21 cellular contexts compared by ENCODE assay signal in the genomic region with DNA sequence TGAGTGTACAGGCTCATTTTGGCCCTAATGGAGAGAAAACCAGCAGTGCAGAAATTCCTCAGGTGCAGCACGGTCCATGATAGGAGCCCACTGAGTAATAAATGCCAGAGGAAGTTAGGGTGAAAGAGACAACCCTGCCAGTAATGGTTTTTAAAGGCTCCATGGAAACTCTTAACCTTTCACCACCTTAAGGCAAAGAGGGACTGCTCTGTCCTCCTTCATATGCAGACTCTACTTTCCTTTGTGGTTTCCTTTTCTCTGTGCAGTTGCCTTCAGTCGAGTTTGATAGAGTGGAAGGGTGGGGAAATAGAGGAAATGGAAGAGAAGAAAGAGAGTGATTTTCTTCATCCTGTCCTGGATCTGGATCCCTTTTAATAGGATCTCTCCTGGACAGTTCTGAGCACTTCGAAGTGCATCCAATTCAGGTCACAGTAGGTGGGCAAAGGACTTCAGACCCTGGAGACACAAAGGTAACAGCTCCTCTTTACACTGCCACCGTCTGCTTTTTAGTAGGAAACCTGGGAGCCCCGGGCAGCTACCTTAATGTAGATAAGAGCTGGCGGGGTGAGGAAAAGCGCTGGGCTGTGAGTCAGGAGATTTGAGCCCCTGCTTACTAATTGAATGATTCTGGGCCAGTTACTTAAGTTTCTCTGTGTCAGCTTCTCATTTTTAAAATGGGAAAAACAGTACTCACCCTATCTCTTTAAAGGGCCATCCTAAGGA.
DNase-seq lines count a peak whose midpoint lies in the region; ATAC-seq, FAIRE-seq and TF ChIP-seq lines count a peak whose summit lies in the region.
"Had no signal": no experiment of that assay in that cellular context is flagged by ENCODE, and none has a peak within 500 bp of the region (broad histone marks: within the 10 kb centered on the region; RNA-seq: fewer than 3 reads in every experiment).

No MANE protein-coding gene starts in this region.

- no peaks in the 10 kb centered on the region for H3K27me3 ChIP-seq in K562 (ENCODE audit: control insufficient read depth in 2 of 2, insufficient read depth in 2 of 2, low read length in 2 of 2)
- H3K27me3 ChIP-seq in small intestine (ENCODE audit: control insufficient read depth in 2 of 2, insufficient read depth in 2 of 2, low read length in 2 of 2): no peaks in the 10 kb centered on the region
- H3K27me3 ChIP-seq: Peyer's patch had no signal

- no peaks in the 10 kb centered on the region for H4K20me1 ChIP-seq in K562 (replicated peaks; ENCODE audit: control insufficient read depth, insufficient read depth, low read length)

- DNase-seq in NCI-H146 (lab: John Stamatoyannopoulos, UW) (peak; percentile 15), NCI-H146 treated with DMSO at 0.1 percent for 48 hours (lab: John Stamatoyannopoulos, UW; ENCODE audit: unreplicated experiment) (no peak), Kasumi-1 (lab: John Stamatoyannopoulos, UW) (peak; percentile 22 to 40), K562 (ENCODE audit: extremely low read depth in 1 of 4, low spot score in 3 of 4) (peak in 2 of 4 experiments; percentile 51 to 57), small intestine (peak; percentile 15), cardiac septum (ENCODE audit: low spot score) (no peak), immature natural killer cell (no peak)
- DNase-seq: activated CD4-positive, alpha-beta T cell treated with anti-CD3 and anti-CD28 coated beads for 48 hours; activated CD8-positive, alpha-beta memory T cell treated with anti-CD3 and anti-CD28 coated beads, Interleukin-2, amount 50 U/mL, for 4 hours; aorta; GOT3; KG1; kidney glomerular epithelial cell; natural killer cell; NCI-H1417; Peyer's patch; stimulated activated CD4-positive, alpha-beta T cell treated with anti-CD3 and anti-CD28 coated beads, Interleukin-2, amount 100 ng/mL, for 48 hours had no signal

- H3K36me3 ChIP-seq in K562 (ENCODE audit: control insufficient read depth, insufficient read depth, low read length): no peaks in the 10 kb centered on the region
- H3K36me3 ChIP-seq in small intestine (ENCODE audit: control insufficient read depth in 2 of 2, insufficient read depth in 2 of 2, low read length in 2 of 2): no peaks in the 10 kb centered on the region
- H3K36me3 ChIP-seq: Peyer's patch had no signal

- H3K27ac ChIP-seq in K562 (ENCODE audit: extremely low read depth, low read depth, low read length) (no peak overlapping the region), small intestine (ENCODE audit: low read depth in 1 of 2, low read length in 1 of 2) (no peak overlapping the region)
- H3K27ac ChIP-seq: 22Rv1, Peyer's patch had no signal

- H3K4me3 ChIP-seq in K562 (no peak overlapping the region), small intestine (ENCODE audit: low read depth in 1 of 2, low read length in 2 of 2) (no peak overlapping the region)
- H3K4me3 ChIP-seq: Peyer's patch had no signal

- no peak for TF ChIP-seq EP300 in K562 (IDR thresholded peaks at IDR 0.05; ENCODE audit: low read length)

- H3K27ac Mint-ChIP-seq in immature natural killer cell: no peak overlapping the region
- H3K27ac Mint-ChIP-seq: B cell, natural killer cell had no signal

- peaks cover 2 to 5% (median 5%) of the 10 kb centered on the region in 3 donors for H3K27me3 Mint-ChIP-seq in immature natural killer cell (ENCODE audit: low read depth in 3 of 3)

- TF ChIP-seq POLR2A in K562 (conservative IDR thresholded peaks at IDR 0.05): no peak

- H3K4me3 Mint-ChIP-seq in immature natural killer cell: peak overlapping the region in 1 of 5 donors; percentile 2
- H3K4me3 Mint-ChIP-seq: B cell, natural killer cell had no signal

- peaks cover 0 to 2% (median 0%) of the 10 kb centered on the region in 6 donors for H3K9me3 Mint-ChIP-seq in immature natural killer cell
- H3K9me3 Mint-ChIP-seq: natural killer cell had no signal

- H3K4me1 ChIP-seq in K562 (replicated peaks in 1 of 2; ENCODE audit: control insufficient read depth in 2 of 2, insufficient read depth in 2 of 2, low read length in 2 of 2): peaks cover 0 to 18% of the 10 kb centered on the region in 2 experiments; a peak in 2 of 5 replicates
- peaks cover 0 to 5% of the 10 kb centered on the region in 2 donors for H3K4me1 ChIP-seq in small intestine (ENCODE audit: control insufficient read depth in 2 of 2, insufficient read depth in 1 of 2, low read depth in 1 of 2, low read length in 1 of 2)

- FAIRE-seq in K562 (lab: Jason Lieb, UNC) (peak; percentile 51), small intestine (lab: Jason Lieb, UNC) (no peak)
- FAIRE-seq: GM18507 had no signal

- H3K4me1 Mint-ChIP-seq in immature natural killer cell: peaks cover 14 to 18% of the 10 kb centered on the region in 2 donors

- H3K9me3 ChIP-seq in K562 (replicated peaks; ENCODE audit: control insufficient read depth, insufficient read depth, low read depth, low read length) (no peaks in the 10 kb centered on the region), small intestine (ENCODE audit: control insufficient read depth, low read depth) (no peaks in the 10 kb centered on the region)
- H3K9me3 ChIP-seq: Peyer's patch had no signal

- WGBS in K562 (ENCODE audit: insufficient coverage, low coverage, missing lambda C conversion rate): 6% methylated on average over 7 of the region's 7 CpGs
- 44 to 47% (median 46%) methylated on average over 7 of the region's 7 CpGs for WGBS in small intestine, 3 donors

- no peak overlapping the region for H3K9ac ChIP-seq in K562 (ENCODE audit: insufficient read depth in 1 of 2, low read depth in 2 of 2, low read length in 2 of 2)

- peaks cover 3% of the 10 kb centered on the region; the same call in 1 of the 3 replicates for H3K79me2 ChIP-seq in K562 (ENCODE audit: control insufficient read depth, insufficient read depth, low read length)

- CTCF ChIA-PET in K562 (lab: Yijun Ruan, JAX; ENCODE audit: low intra/inter-chr PET ratio): no interaction called here

- no peaks in the 10 kb centered on the region for H3K36me3 Mint-ChIP-seq in immature natural killer cell
- H3K36me3 Mint-ChIP-seq: natural killer cell had no signal

- H2AFZ ChIP-seq in K562 (ENCODE audit: low read depth, low read length): no peak overlapping the region

- H3K4me2 ChIP-seq in K562 (ENCODE audit: insufficient read depth, low read length): peak overlapping the region; percentile 57

- peak; percentile 86 for ATAC-seq in K562
- ATAC-seq in HG02973 (IDR thresholded peaks at IDR 0.05; ENCODE audit: unreplicated experiment): no peak
- ATAC-seq: natural killer cell had no signal

- POLR2A ChIA-PET in K562 (lab: Yijun Ruan, JAX): interaction anchor here (0.7 to 1.7 kb wide), 2 partner anchors 9 to 10 kb away, joined by 3 to 7 read pairs; no protein-coding TSS in a partner anchor

- BruUV-seq in K562 (replicated peaks; lab: Mats Ljungman, UMichigan): no TSS peak

- no peak for TF ChIP-seq CTCF in K562 (IDR thresholded peaks at IDR 0.05 in 2 of 3, conservative IDR thresholded peaks at IDR 0.05 in 1 of 3; ENCODE audit: insufficient read depth in 2 of 3, low read depth in 1 of 3, low read length in 3 of 3)

- H3K9me1 ChIP-seq in K562 (ENCODE audit: control insufficient read depth, insufficient read depth, low read length): no peaks in the 10 kb centered on the region

- no peak for TF ChIP-seq RAD21 in K562 (CRISPR knock-in tag; conservative IDR thresholded peaks at IDR 0.05 in 1 of 2, IDR thresholded peaks at IDR 0.05 in 1 of 2)

- intact Hi-C loops in K562 (cut with micrococcal nuclease) (loop anchor here (10.0 kb wide), 1 partner anchor 225 kb away; no protein-coding TSS in a partner anchor), cardiac septum (cut with DNase I) (no loop called here)

- in situ Hi-C loops in K562 (cut with MboI): no loop called here

TF ChIP-seq in K562, 482 proteins besides CTCF, POLR2A, EP300 and RAD21:
- no peak for TF ChIP-seq PRMT5 (CRISPR knock-in tag; IDR thresholded peaks at IDR 0.05)
- TF ChIP-seq SIX5 (IDR thresholded peaks at IDR 0.05; ENCODE audit: borderline replicate concordance in 1 of 2, insufficient read depth in 1 of 2, low read depth in 1 of 2, low read length in 2 of 2): no peak
- TF ChIP-seq NFE2 (IDR thresholded peaks at IDR 0.05; ENCODE audit: low read depth): 0 out of 2 replicates have a peak, but pooled peaks have one; percentile 30
- TF ChIP-seq ELF2 (CRISPR knock-in tag; IDR thresholded peaks at IDR 0.05): no peak

Comparison
In these comparisons a context has a peak if more than half of its experiments do, and no peak if none do; other contexts are left out.
1. DNase-seq: peak in NCI-H146 (single experiment), Kasumi-1 (2 of 2) and small intestine (single experiment); none in NCI-H146 treated with DMSO at 0.1 percent for 48 hours (single experiment), cardiac septum (single experiment) and immature natural killer cell (0 of 3).